In genomic region chr2:18901255-18901654, GRCh38 we compare ENCODE assay signal across 24 cellular contexts.
DNase-seq lines count a peak whose midpoint lies in the region; ATAC-seq lines count a peak whose summit lies in the region.
"Had no signal": no experiment of that assay in that cellular context is flagged by ENCODE, and none has a peak within 500 bp of the region (broad histone marks: within the 10 kb centered on the region; RNA-seq: fewer than 3 reads in every experiment).

No MANE protein-coding gene starts in this region.

- ATAC-seq in Right ventricle myocardium inferior (peak; percentile 69), right cardiac atrium (peak; percentile 55 to 68)
- ATAC-seq: WTC11 had no signal

- 45% methylated on average over 3 of the region's 3 CpGs for WGBS in right cardiac atrium

- H3K4me1 ChIP-seq in right cardiac atrium (ENCODE audit: control insufficient read depth, insufficient read depth, low read length), result peaks cover 6% of the 10 kb centered on the region
- H3K4me1 ChIP-seq in skeletal muscle satellite cell (ENCODE audit: control insufficient read depth, insufficient read depth, low read length), result peaks cover 16% of the 10 kb centered on the region
- H3K4me1 ChIP-seq: BE2C had no signal

- H3K4me3 ChIP-seq in right cardiac atrium (ENCODE audit: low read length) (no peak overlapping the region), skeletal muscle satellite cell (ENCODE audit: low read length) (no peak overlapping the region)
- H3K4me3 ChIP-seq: cardiac muscle cell had no signal

- peak overlapping the region; percentile 45 for H3K9ac ChIP-seq in skeletal muscle satellite cell (ENCODE audit: low read depth, low read length)

- intact Hi-C loops in Right ventricle myocardium inferior (cut with DNase I) (no loop called here), cardiac septum (cut with DNase I) (no loop called here), right cardiac atrium (cut with DNase I) (no loop called here)

- no peaks in the 10 kb centered on the region for H3K36me3 ChIP-seq in skeletal muscle satellite cell (ENCODE audit: insufficient read depth, low read length)
- H3K36me3 ChIP-seq: BE2C, cardiac muscle cell had no signal

- H3K9me3 ChIP-seq in right cardiac atrium (ENCODE audit: control insufficient read depth, low read length), result no peaks in the 10 kb centered on the region
- H3K9me3 ChIP-seq in skeletal muscle satellite cell (replicated peaks; ENCODE audit: low read length), result no peaks in the 10 kb centered on the region
- H3K9me3 ChIP-seq: BE2C had no signal

- H3K4me2 ChIP-seq in skeletal muscle satellite cell (ENCODE audit: low read length), result peak overlapping the region; percentile 30

- no peaks in the 10 kb centered on the region for H3K27me3 ChIP-seq in right cardiac atrium (ENCODE audit: control insufficient read depth, insufficient read depth)
- no peaks in the 10 kb centered on the region for H3K27me3 ChIP-seq in skeletal muscle satellite cell (ENCODE audit: control insufficient read depth, insufficient read depth, low read length)
- H3K27me3 ChIP-seq: BE2C, cardiac muscle cell had no signal

- H3K27ac ChIP-seq in right cardiac atrium (ENCODE audit: low read length), result no peak overlapping the region
- H3K27ac ChIP-seq: cardiac muscle cell had no signal

- DNase-seq in Right ventricle myocardium inferior (ENCODE audit: missing footprints) (no peak), cardiac septum (ENCODE audit: low spot score) (no peak), right cardiac atrium (no peak), AG08395 (ENCODE audit: low spot score) (no peak), NCI-H748 (lab: John Stamatoyannopoulos, UW; ENCODE audit: unreplicated experiment) (no peak), DMS153 (lab: John Stamatoyannopoulos, UW) (no peak), SIG-M5 (lab: John Stamatoyannopoulos, UW) (no peak)
- DNase-seq: 8988T; activated CD4-positive, alpha-beta memory T cell treated with anti-CD3 and anti-CD28 coated beads for 36 hours; activated gamma-delta T cell; activated T-cell treated with anti-CD3 and anti-CD28 coated beads for 4 hours; amniotic stem cell; BE2C; GF-D8; KBM-7; NCI-H146; NCI-H2171; NCI-H526 treated with DMSO at 0.1 percent for 48 hours; nucleus accumbens; retina; RPMI8226 had no signal
